In the genomic region with DNA sequence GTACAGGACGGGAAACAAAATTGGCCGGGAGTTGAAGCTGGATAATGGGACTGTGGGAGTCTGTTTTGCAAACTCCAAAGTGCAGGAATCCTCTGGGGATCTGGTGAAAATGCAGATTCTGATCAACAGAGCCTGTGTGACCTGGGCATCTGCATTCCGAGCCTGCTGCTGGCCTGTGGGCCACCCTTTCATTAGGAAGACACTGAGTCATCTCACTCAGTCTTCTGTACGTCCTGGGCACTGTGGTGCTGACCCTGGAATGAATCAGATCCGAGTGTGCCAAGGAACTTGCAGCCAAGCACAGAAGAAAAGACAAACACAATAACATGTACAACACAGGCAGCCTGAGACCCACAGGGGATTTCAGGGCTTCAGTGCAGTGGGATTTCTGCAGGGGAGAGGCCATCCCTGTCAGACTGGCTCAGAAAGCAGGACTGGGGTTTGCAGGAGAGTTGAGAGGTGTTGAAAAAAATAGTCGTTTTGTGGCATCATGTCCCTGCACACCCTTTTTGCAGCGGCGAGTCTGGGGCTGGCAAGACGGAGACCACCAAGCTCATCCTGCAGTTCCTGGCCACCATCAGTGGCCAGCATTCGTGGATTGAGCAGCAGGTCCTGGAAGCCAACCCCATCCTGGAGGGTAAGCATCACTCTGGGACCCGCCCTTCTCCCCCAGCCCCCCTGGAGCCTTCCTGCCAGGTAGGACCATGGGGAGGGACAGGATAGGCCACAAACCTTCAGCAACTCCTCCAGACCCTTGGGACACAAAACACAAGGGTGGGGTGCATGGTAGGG, we compare ENCODE assay signal across 11 cellular contexts. TPM values are rescaled to one million over a fixed set of nuclear protein-coding genes. Genes with fewer than 3 reads are reported as not detected.
DNase-seq lines count a peak whose midpoint lies in the region; ATAC-seq and TF ChIP-seq lines count a peak whose summit lies in the region.
"Had no signal": no experiment of that assay in that cellular context is flagged by ENCODE, and none has a peak within 500 bp of the region (broad histone marks: within the 10 kb centered on the region; RNA-seq: fewer than 3 reads in every experiment).

No MANE protein-coding gene starts in this region.

- H3K79me2 ChIP-seq in osteoblast (ENCODE audit: insufficient read depth, low read length) (no peaks in the 10 kb centered on the region), OCI-LY7 (ENCODE audit: insufficient read depth, low read depth, low read length) (no peaks in the 10 kb centered on the region)

- H3K4me3 ChIP-seq in AG10803 (ENCODE audit: low read length) (no peak overlapping the region), fibroblast of mammary gland (ENCODE audit: control insufficient read depth, low read depth, low read length) (no peak overlapping the region), osteoblast (ENCODE audit: insufficient read depth, low read length) (no peak overlapping the region), OCI-LY7 (ENCODE audit: low read depth, low read length, poor library complexity, severe bottlenecking) (no peak overlapping the region)

- peak overlapping the region; percentile 39 for H3K4me2 ChIP-seq in osteoblast (ENCODE audit: insufficient read depth, low read length)
- no peak overlapping the region for H3K4me2 ChIP-seq in OCI-LY7 (ENCODE audit: low read length)

- H3K36me3 ChIP-seq in osteoblast (ENCODE audit: insufficient read depth, low read length) (no peaks in the 10 kb centered on the region), OCI-LY7 (ENCODE audit: insufficient read depth, low read length) (no peaks in the 10 kb centered on the region)

- BruUV-seq in OCI-LY7 (replicated peaks; lab: Mats Ljungman, UMichigan), result no TSS peak

- intact Hi-C loops in OCI-LY7 (cut with micrococcal nuclease; ENCODE audit: unreplicated experiment), result no loop called here

- ATAC-seq in stimulated activated naive CD8-positive, alpha-beta T cell treated with anti-CD3 and anti-CD28 coated beads, Interleukin-15, Interleukin-2, amounts not matched to agents 100 U/mL and 50 U/mL, for 24 hours, result no peak
- ATAC-seq: CD8-positive, alpha-beta T cell had no signal

- H3K4me1 ChIP-seq in osteoblast (ENCODE audit: insufficient read depth, low read length) (peaks cover 28% of the 10 kb centered on the region), OCI-LY7 (ENCODE audit: insufficient read depth, low read length, poor library complexity, severe bottlenecking) (no peaks in the 10 kb centered on the region)

- H2AFZ ChIP-seq in osteoblast (ENCODE audit: low read length) (no peak overlapping the region), OCI-LY7 (ENCODE audit: low read length) (no peak overlapping the region)

- H3K9me3 ChIP-seq in osteoblast (ENCODE audit: low read depth, low read length), result no peaks in the 10 kb centered on the region
- H3K9me3 ChIP-seq in OCI-LY7 (ENCODE audit: low read length), result no peaks in the 10 kb centered on the region

- no peaks in the 10 kb centered on the region for H3K9me2 ChIP-seq in OCI-LY7 (ENCODE audit: insufficient read depth, low read length)

- H3K27ac ChIP-seq in RWPE1 (no peak overlapping the region), osteoblast (ENCODE audit: low read depth, low read length) (peak overlapping the region; percentile 75), OCI-LY7 (ENCODE audit: low read depth, low read length, poor library complexity, severe bottlenecking) (no peak overlapping the region)
- H3K27ac ChIP-seq: HL-60 had no signal

- CTCF ChIA-PET in RWPE1 (lab: Yijun Ruan, JAX), result no interaction called here
- CTCF ChIA-PET in OCI-LY7 (lab: Charles Lee; ENCODE audit: unreplicated experiment), result no interaction called here

- no peak for TF ChIP-seq CTCF in AG10803 (conservative IDR thresholded peaks at IDR 0.05; ENCODE audit: low read length)
- no peak for TF ChIP-seq CTCF in RWPE1 (conservative IDR thresholded peaks at IDR 0.05; ENCODE audit: low read depth)
- TF ChIP-seq CTCF in fibroblast of mammary gland (conservative IDR thresholded peaks at IDR 0.05; ENCODE audit: control insufficient read depth, insufficient read depth, low read depth, low read length), result no peak
- TF ChIP-seq CTCF in osteoblast (IDR thresholded peaks at IDR 0.05; ENCODE audit: extremely low read depth, low read depth, low read length), result no peak
- TF ChIP-seq CTCF in OCI-LY7 (conservative IDR thresholded peaks at IDR 0.05; ENCODE audit: low read length), result no peak

- H3K27me3 ChIP-seq in osteoblast (ENCODE audit: insufficient read depth, low read length), result no peaks in the 10 kb centered on the region

- H4K20me1 ChIP-seq in osteoblast (ENCODE audit: insufficient read depth, low read length) (no peaks in the 10 kb centered on the region), OCI-LY7 (ENCODE audit: insufficient read depth, low read length) (no peaks in the 10 kb centered on the region)

- DNase-seq in AG10803 (ENCODE audit: low read depth), result peak; percentile 79
- peak; percentile 16 for DNase-seq in RWPE1 (ENCODE audit: low spot score)
- DNase-seq in fibroblast of mammary gland (ENCODE audit: low read depth), result peak; percentile 91
- peak; percentile 95 for DNase-seq in osteoblast (ENCODE audit: insufficient read length, low spot score, missing footprints)
- no peak for DNase-seq in NCI-H2171 (lab: John Stamatoyannopoulos, UW)
- DNase-seq in stimulated activated naive CD8-positive, alpha-beta T cell treated with anti-CD3 and anti-CD28 coated beads, Interleukin-15, Interleukin-2, amounts not matched to agents 100 U/mL and 50 U/mL, for 24 hours, result no peak
- DNase-seq in OCI-M2 (lab: John Stamatoyannopoulos, UW; ENCODE audit: unreplicated experiment), result no peak
- DNase-seq in OCI-LY7 (ENCODE audit: low spot score), result no peak
- DNase-seq: NCI-H2029 treated with DMSO at 0.1 percent for 48 hours had no signal

- POLR2A ChIA-PET in RWPE1 (lab: Yijun Ruan, JAX; ENCODE audit: low non-redundant PET), result interaction anchor here (0.5 to 0.7 kb wide), 2 partner anchors 10 to 45 kb away, joined by 3 to 9 read pairs; no protein-coding TSS in a partner anchor
- POLR2A ChIA-PET in OCI-LY7 (lab: Charles Lee), result no interaction called here

RNA-seq across cellular contexts. Expression of a gene that starts 34.0 kb away (rescaled TPM):
- total RNA-seq in osteoblast, result under 0.01 TPM in 2 replicates
- not detected in 2 replicates for total RNA-seq in OCI-LY7 (2014; rRNA removed; shearing (Covaris generic))
- total RNA-seq in OCI-LY7 (2022), result 3.3 and 3.7 TPM in 2 replicates

RNA-seq across cellular contexts. Expression of a gene that starts 43.2 kb away (rescaled TPM):
- total RNA-seq in osteoblast (28.3 and 36.6 TPM in 2 replicates), OCI-LY7 (2022) (56.5 and 56.9 TPM in 2 replicates)
- total RNA-seq in OCI-LY7 (2014; rRNA removed; shearing (Covaris generic)), result 49.2 and 70.4 TPM in 2 replicates

Comparison
In these comparisons a context has a peak if more than half of its experiments do, and no peak if none do; other contexts are left out.
1. DNase-seq: peak in AG10803 (single experiment), RWPE1 (single experiment), fibroblast of mammary gland (single experiment) and osteoblast (single experiment); none in NCI-H2171 (single experiment), stimulated activated naive CD8-positive, alpha-beta T cell treated with anti-CD3 and anti-CD28 coated beads, Interleukin-15, Interleukin-2, amounts not matched to agents 100 U/mL and 50 U/mL, for 24 hours (single experiment), OCI-M2 (single experiment) and OCI-LY7 (single experiment).